Comparison of ENCODE assay signal across 22 cellular contexts in the genomic region with DNA sequence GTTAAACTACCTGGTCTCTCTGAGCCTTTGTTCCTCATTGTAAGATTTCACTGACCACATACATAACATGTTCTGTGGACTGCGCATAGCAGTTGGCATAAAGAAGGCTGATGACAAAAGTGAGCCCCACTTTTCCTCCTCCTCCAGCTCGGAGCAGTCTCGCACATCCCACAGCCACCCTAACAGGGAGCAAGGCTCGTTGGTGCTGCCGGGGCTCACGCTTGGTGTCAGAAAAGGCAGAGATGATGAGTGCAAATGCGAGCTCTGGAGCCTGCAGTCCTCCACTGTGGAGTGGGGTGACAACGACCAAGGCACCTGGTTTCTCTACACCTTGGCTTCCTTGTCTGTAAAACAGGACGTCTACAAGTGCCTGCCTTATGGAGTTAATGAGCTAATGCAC. TPM values are rescaled to one million over a fixed set of nuclear protein-coding genes. Genes with fewer than 3 reads are reported as not detected.
"Had no signal": no experiment of that assay in that cellular context is flagged by ENCODE, and none has a peak within 500 bp of the region (broad histone marks: within the 10 kb centered on the region; RNA-seq: fewer than 3 reads in every experiment).

No MANE protein-coding gene starts in this region.

- H3K9me3 ChIP-seq: left lung, right lobe of liver, stomach, vagina had no signal

- H3K9ac ChIP-seq: parathyroid adenoma had no signal

- H3K27me3 ChIP-seq: brain microvascular endothelial cell, right lobe of liver, vagina had no signal

- DNase-seq: activated CD4-positive, alpha-beta memory T cell treated with anti-CD3 and anti-CD28 coated beads, Interleukin-2, amount 10 ng/mL, durations not matched to agents 7 days and 5 days; activated CD4-positive, alpha-beta T cell treated with anti-CD3 and anti-CD28 coated beads, Interleukin-2, amount 10 ng/mL, durations not matched to agents 24 days and 14 days; activated gamma-delta T cell; activated T-cell treated with anti-CD3 and anti-CD28 coated beads, Interleukin-2, amount 50 U/mL, for 72 hours; aorta; brain microvascular endothelial cell; effector memory CD4-positive, alpha-beta T cell; foreskin melanocyte; left lung; right lobe of liver; stimulated activated CD4-positive, alpha-beta T cell treated with anti-CD3 and anti-CD28 coated beads, Interleukin-15, amount 100 ng/mL, for 24 hours; stomach had no signal

- ATAC-seq: activated CD4-positive, CD25-positive, alpha-beta regulatory T cell treated with anti-CD3 and anti-CD28 coated beads, Interleukin-2, amount 50 U/mL, for 24 hours; activated T-cell treated with anti-CD3 and anti-CD28 coated beads, Interleukin-2, amount 50 U/mL, for 72 hours; left lung; natural killer cell treated with Interleukin-12 subunit alpha and Interleukin-12 subunit beta and Interleukin-15 and Interleukin-18, amount 100 ng/mL, for 72 hours; stimulated activated memory B cell treated with anti-CD40 and anti-IgM and Interleukin-4, amounts not matched to agents 10 μg/mL and 1 μg/mL and 100 μg/mL, for 72 hours had no signal

- H3K4me3 ChIP-seq: left lung, lung, right lobe of liver, skin epidermis, stomach, vagina had no signal

- H3K27ac ChIP-seq: brain microvascular endothelial cell, left lung, parathyroid adenoma, right lobe of liver, stomach, vagina had no signal

- H3K36me3 ChIP-seq: brain microvascular endothelial cell, left lung, right lobe of liver, stomach, vagina had no signal

- H3K4me1 ChIP-seq: parathyroid adenoma, stomach, vagina had no signal

RNA-seq across cellular contexts. Expression of gene TGM3, which starts 9.7 kb away (rescaled TPM):
- total RNA-seq: activated CD4-positive, alpha-beta memory T cell treated with anti-CD3 and anti-CD28 coated beads, Interleukin-2, amount 10 ng/mL, durations not matched to agents 7 days and 5 days; activated CD4-positive, alpha-beta T cell treated with anti-CD3 and anti-CD28 coated beads, Interleukin-2, amount 10 ng/mL, durations not matched to agents 24 days and 14 days; activated T-cell treated with anti-CD3 and anti-CD28 coated beads, Interleukin-2, amount 50 U/mL, for 72 hours; aorta; dermis microvascular lymphatic vessel endothelial cell; kidney epithelial cell; natural killer cell treated with Interleukin-12 subunit alpha and Interleukin-12 subunit beta and Interleukin-15 and Interleukin-18, amount 100 ng/mL, for 72 hours; stomach; T-helper 2 cell treated with Interferon-gamma antibody and Interleukin-4, amounts not matched to agents 100 ng/mL and 5 ng/mL, for 36 hours had no signal
